In genomic region chr2:46447649-46448048, GRCh38 we compare ENCODE assay signal across 33 cellular contexts. TPM values are rescaled to one million over a fixed set of nuclear protein-coding genes. Genes with fewer than 3 reads are reported as not detected.
"Had no signal": no experiment of that assay in that cellular context is flagged by ENCODE, and none has a peak within 500 bp of the region (broad histone marks: within the 10 kb centered on the region; RNA-seq: fewer than 3 reads in every experiment).

No MANE protein-coding gene starts in this region.

- H3K4me2 ChIP-seq: neural progenitor cell, smooth muscle cell had no signal

- H3K4me1 ChIP-seq: psoas muscle, spleen, testis, transverse colon, upper lobe of right lung, uterus had no signal

- H3K9ac ChIP-seq: neural progenitor cell had no signal

- H3K27me3 ChIP-seq: neural progenitor cell, ovary, spleen, suprapubic skin, testis, tibial artery, transverse colon, upper lobe of right lung, uterus had no signal

- H3K4me3 ChIP-seq: neural progenitor cell, ovary, psoas muscle, skin epidermis, smooth muscle cell, spleen, suprapubic skin, testis, tibial artery, transverse colon, upper lobe of right lung, uterus had no signal

- H3K36me3 ChIP-seq: neural progenitor cell, ovary, spleen, suprapubic skin, tibial artery, transverse colon, upper lobe of right lung, uterus had no signal

- DNase-seq: naive thymus-derived CD4-positive, alpha-beta T cell; natural killer cell; occipital lobe; ovary; psoas muscle; right cardiac atrium; spleen; stimulated activated CD4-positive, alpha-beta T cell treated with anti-CD3 and anti-CD28 coated beads, Interleukin-12 subunit alpha, Interleukin-12 subunit beta, amount 100 ng/mL, for 4 hours; stimulated activated CD4-positive, alpha-beta T cell treated with anti-CD3 and anti-CD28 coated beads, Interleukin-1b, Interleukin-23, amount 100 ng/mL, for 48 hours; stimulated activated CD4-positive, alpha-beta T cell treated with anti-CD3 and anti-CD28 coated beads, Interleukin-4, amount 100 ng/mL, for 1 hour; stimulated activated CD4-positive, alpha-beta T cell treated with anti-CD3 and anti-CD28 coated beads, Interleukin-4, amount 100 ng/mL, for 4 hours; stimulated activated CD8-positive, alpha-beta memory T cell treated with anti-CD3 and anti-CD28 coated beads, Interleukin-4, amount 100 ng/mL, for 48 hours; stimulated activated naive CD4-positive, alpha-beta T cell; stimulated activated naive CD8-positive, alpha-beta T cell treated with anti-CD3 and anti-CD28 coated beads, Interleukin-15, amount 100 ng/mL, for 72 hours; stimulated activated naive CD8-positive, alpha-beta T cell treated with anti-CD3 and anti-CD28 coated beads, Interleukin-15, Interleukin-2, amounts not matched to agents 100 U/mL and 50 U/mL, for 24 hours; substantia nigra; testis; tibial artery; transverse colon; upper lobe of right lung; uterus had no signal

- H3K9me3 ChIP-seq: ovary, testis, upper lobe of right lung, uterus had no signal

- H3K27ac ChIP-seq: neural progenitor cell, ovary, psoas muscle, skin epidermis, spleen, suprapubic skin, testis, tibial artery, transverse colon, upper lobe of right lung, uterus had no signal

- H2AFZ ChIP-seq: neural progenitor cell had no signal

- ATAC-seq: naive thymus-derived CD4-positive, alpha-beta T cell; natural killer cell; psoas muscle; right cardiac atrium; sciatic nerve; stimulated activated memory B cell treated with anti-CD40 and anti-IgM and Interleukin-4, amounts not matched to agents 10 μg/mL and 1 μg/mL and 100 μg/mL, for 72 hours; stimulated activated naive CD8-positive, alpha-beta T cell treated with anti-CD3 and anti-CD28 coated beads, Interleukin-15, amount 100 ng/mL, for 72 hours; stimulated activated naive CD8-positive, alpha-beta T cell treated with anti-CD3 and anti-CD28 coated beads, Interleukin-15, Interleukin-2, amounts not matched to agents 100 U/mL and 50 U/mL, for 24 hours; upper lobe of right lung had no signal

RNA-seq across cellular contexts. Expression of gene TMEM247, which starts 31.7 kb away (rescaled TPM):
- total RNA-seq: naive thymus-derived CD4-positive, alpha-beta T cell; natural killer cell; occipital lobe; osteoblast; ovary; progenitor cell of endocrine pancreas; psoas muscle; renal cortical epithelial cell; right cardiac atrium; sciatic nerve; smooth muscle cell; spleen; suprapubic skin; transverse colon; upper lobe of right lung; urinary bladder; uterus had no signal
- polyA plus RNA-seq: naive thymus-derived CD4-positive, alpha-beta T cell; neural cell; ovary; psoas muscle; right cardiac atrium; smooth muscle cell; spleen; thymus; urinary bladder had no signal
